16 cellular contexts compared by ENCODE assay signal in genomic region chr13:74576504-74576903, GRCh38.
DNase-seq lines count a peak whose midpoint lies in the region; ATAC-seq and TF ChIP-seq lines count a peak whose summit lies in the region.
"Had no signal": no experiment of that assay in that cellular context is flagged by ENCODE, and none has a peak within 500 bp of the region (broad histone marks: within the 10 kb centered on the region; RNA-seq: fewer than 3 reads in every experiment).

No MANE protein-coding gene starts in this region.

- H3K9ac ChIP-seq in SK-N-MC (ENCODE audit: insufficient read length) (no peak overlapping the region), iPS-20b (ENCODE audit: low read depth, low read length) (no peak overlapping the region)

- H3K36me3 ChIP-seq in SK-N-MC (ENCODE audit: insufficient read depth, low read length) = no peaks in the 10 kb centered on the region
- no peaks in the 10 kb centered on the region for H3K36me3 ChIP-seq in iPS-20b (ENCODE audit: insufficient read depth, low read depth, low read length)
- H3K36me3 ChIP-seq: lower lobe of right lung, prostate gland, upper lobe of left lung had no signal

- H3K4me1 Mint-ChIP-seq in activated naive CD4-positive, alpha-beta T cell treated with anti-CD3 and anti-CD28 coated beads, Interleukin-2, amount 50 U/mL, for 24 hours = peaks cover 11% of the 10 kb centered on the region
- peaks cover 16% of the 10 kb centered on the region for H3K4me1 Mint-ChIP-seq in stimulated activated effector memory CD8-positive, alpha-beta T cell treated with anti-CD3 and anti-CD28 coated beads, Interleukin-12 subunit alpha, Interleukin-12 subunit beta, amount 100 ng/mL, for 72 hours

- peak overlapping the region; percentile 76 for H3K4me3 Mint-ChIP-seq in activated naive CD4-positive, alpha-beta T cell treated with anti-CD3 and anti-CD28 coated beads, Interleukin-2, amount 50 U/mL, for 24 hours
- H3K4me3 Mint-ChIP-seq in stimulated activated effector memory CD8-positive, alpha-beta T cell treated with anti-CD3 and anti-CD28 coated beads, Interleukin-12 subunit alpha, Interleukin-12 subunit beta, amount 100 ng/mL, for 72 hours = peak overlapping the region; percentile 60

- ATAC-seq in activated naive CD4-positive, alpha-beta T cell treated with anti-CD3 and anti-CD28 coated beads, Interleukin-2, amount 50 U/mL, for 72 hours = no peak
- no peak for ATAC-seq in stimulated activated effector memory CD8-positive, alpha-beta T cell treated with anti-CD3 and anti-CD28 coated beads, Interleukin-12 subunit alpha, Interleukin-12 subunit beta, amount 100 ng/mL, for 72 hours
- ATAC-seq in GM21367 (IDR thresholded peaks at IDR 0.05; ENCODE audit: unreplicated experiment) (no peak), left colon (no peak)

- no peaks in the 10 kb centered on the region for H3K36me3 Mint-ChIP-seq in activated naive CD4-positive, alpha-beta T cell treated with anti-CD3 and anti-CD28 coated beads, Interleukin-2, amount 50 U/mL, for 24 hours
- no peaks in the 10 kb centered on the region for H3K36me3 Mint-ChIP-seq in activated naive CD4-positive, alpha-beta T cell treated with anti-CD3 and anti-CD28 coated beads, Interleukin-2, amount 50 U/mL, for 72 hours
- no peaks in the 10 kb centered on the region for H3K36me3 Mint-ChIP-seq in stimulated activated effector memory CD8-positive, alpha-beta T cell treated with anti-CD3 and anti-CD28 coated beads, Interleukin-12 subunit alpha, Interleukin-12 subunit beta, amount 100 ng/mL, for 72 hours

- H3K27ac ChIP-seq in SK-N-MC (no peak overlapping the region), iPS-20b (ENCODE audit: low read length) (no peak overlapping the region)
- H3K27ac ChIP-seq: lower lobe of right lung, prostate gland, upper lobe of left lung had no signal

- intact Hi-C loops in left colon (cut with DNase I, micrococcal nuclease) = no loop called here

- peaks cover 25% of the 10 kb centered on the region for H3K27me3 ChIP-seq in iPS-20b (ENCODE audit: insufficient read depth, low read length)
- H3K27me3 ChIP-seq: upper lobe of left lung had no signal

- H3K27ac Mint-ChIP-seq in activated naive CD4-positive, alpha-beta T cell treated with anti-CD3 and anti-CD28 coated beads, Interleukin-2, amount 50 U/mL, for 24 hours = no peak overlapping the region
- no peak overlapping the region for H3K27ac Mint-ChIP-seq in activated naive CD4-positive, alpha-beta T cell treated with anti-CD3 and anti-CD28 coated beads, Interleukin-2, amount 50 U/mL, for 72 hours
- H3K27ac Mint-ChIP-seq in stimulated activated effector memory CD8-positive, alpha-beta T cell treated with anti-CD3 and anti-CD28 coated beads, Interleukin-12 subunit alpha, Interleukin-12 subunit beta, amount 100 ng/mL, for 72 hours = no peak overlapping the region

- peaks cover 24% of the 10 kb centered on the region for H3K27me3 Mint-ChIP-seq in activated naive CD4-positive, alpha-beta T cell treated with anti-CD3 and anti-CD28 coated beads, Interleukin-2, amount 50 U/mL, for 24 hours

- no peaks in the 10 kb centered on the region for H3K9me3 ChIP-seq in SK-N-MC (ENCODE audit: low read depth, low read length)
- no peaks in the 10 kb centered on the region for H3K9me3 ChIP-seq in iPS-20b (ENCODE audit: insufficient read depth, low read depth, low read length)
- H3K9me3 ChIP-seq: lower lobe of right lung, prostate gland, upper lobe of left lung had no signal

- H3K4me1 ChIP-seq in iPS-20b (ENCODE audit: insufficient read depth, low read length) = peaks cover 9% of the 10 kb centered on the region
- H3K4me1 ChIP-seq: prostate gland had no signal

- no peak for TF ChIP-seq CTCF in GM20000 (IDR thresholded peaks at IDR 0.05; ENCODE audit: extremely low read depth, missing control alignments)

- DNase-seq in activated naive CD4-positive, alpha-beta T cell treated with anti-CD3 and anti-CD28 coated beads, Interleukin-2, amount 50 U/mL, for 72 hours (ENCODE audit: low spot score in 2 of 2) = no peak
- DNase-seq in SK-N-MC (ENCODE audit: low read depth, low spot score) (no peak), GM20000 (ENCODE audit: low spot score) (no peak), left colon (no peak)
- DNase-seq in stimulated activated effector memory CD8-positive, alpha-beta T cell treated with anti-CD3 and anti-CD28 coated beads, Interleukin-12 subunit alpha, Interleukin-12 subunit beta, amount 100 ng/mL, for 72 hours (ENCODE audit: low spot score in 2 of 2) = no peak
- DNase-seq: activated gamma-delta T cell, DMS53, lower lobe of right lung, NCI-H1048, RPMI8226, T-helper 9 cell had no signal

- H3K9me3 Mint-ChIP-seq in activated naive CD4-positive, alpha-beta T cell treated with anti-CD3 and anti-CD28 coated beads, Interleukin-2, amount 50 U/mL, for 24 hours = no peaks in the 10 kb centered on the region
- H3K9me3 Mint-ChIP-seq in activated naive CD4-positive, alpha-beta T cell treated with anti-CD3 and anti-CD28 coated beads, Interleukin-2, amount 50 U/mL, for 72 hours = no peaks in the 10 kb centered on the region
- no peaks in the 10 kb centered on the region for H3K9me3 Mint-ChIP-seq in stimulated activated effector memory CD8-positive, alpha-beta T cell treated with anti-CD3 and anti-CD28 coated beads, Interleukin-12 subunit alpha, Interleukin-12 subunit beta, amount 100 ng/mL, for 72 hours

- H3K4me3 ChIP-seq in SK-N-MC = peak overlapping the region; percentile 77
- peak overlapping the region; percentile 86; the same call in 1 of the 2 replicates for H3K4me3 ChIP-seq in iPS-20b (ENCODE audit: low read length)
